In the genomic region with DNA sequence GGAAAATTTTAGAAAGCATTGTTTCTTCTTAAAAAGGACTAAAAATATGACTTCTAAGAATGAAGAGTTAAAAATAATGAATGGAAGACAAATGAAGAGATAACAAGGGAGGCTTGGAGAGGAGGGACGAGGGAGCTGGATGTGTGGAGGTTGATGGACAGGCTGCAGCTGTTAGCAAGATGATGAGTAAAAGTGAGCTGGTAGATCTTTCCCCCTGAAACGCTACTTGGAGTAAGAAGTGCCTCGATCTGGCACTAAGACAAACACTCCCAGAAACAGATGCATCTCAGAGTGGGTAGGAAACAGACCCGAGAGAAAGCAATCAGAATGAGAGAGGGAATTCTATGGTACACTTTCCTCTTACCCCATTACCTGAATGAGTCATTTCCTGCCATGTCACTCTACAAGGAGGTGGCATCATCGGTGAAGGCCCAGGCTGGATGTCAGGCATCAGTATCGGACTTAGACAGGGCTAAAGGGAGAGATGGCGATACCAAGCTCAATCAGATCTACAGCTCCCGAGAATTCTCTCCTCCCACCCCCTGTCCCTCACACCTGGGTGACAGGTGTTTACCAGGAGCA, we compare ENCODE assay signal across 13 cellular contexts.
DNase-seq lines count a peak whose midpoint lies in the region; ATAC-seq lines count a peak whose summit lies in the region.
"Had no signal": no experiment of that assay in that cellular context is flagged by ENCODE, and none has a peak within 500 bp of the region (broad histone marks: within the 10 kb centered on the region; RNA-seq: fewer than 3 reads in every experiment).

No MANE protein-coding gene starts in this region.

- H2AK5ac ChIP-seq in mesendoderm (ENCODE audit: low read length), result no peak overlapping the region

- no peak overlapping the region for H3K4me2 ChIP-seq in mesendoderm (ENCODE audit: low read length)

- H4K8ac ChIP-seq in mesendoderm (ENCODE audit: low read depth, low read length), result no peak overlapping the region

- H3K79me1 ChIP-seq in mesendoderm (ENCODE audit: low read length), result no peaks in the 10 kb centered on the region

- no peak overlapping the region for H2BK15ac ChIP-seq in mesendoderm (replicated peaks; ENCODE audit: low read depth)

- H3K4ac ChIP-seq in mesendoderm (ENCODE audit: low read depth, low read length), result no peak overlapping the region

- no peak overlapping the region for H3K18ac ChIP-seq in mesendoderm (ENCODE audit: low read length)

- no CpG with 5 or more reads among the region's 8 CpGs for WGBS in mesendoderm (ENCODE audit: extremely low coverage, insufficient coverage, low lambda C conversion rate)

- H3K4me1 ChIP-seq in mesendoderm (ENCODE audit: control insufficient read depth, low read depth, low read length), result no peaks in the 10 kb centered on the region

- no peak overlapping the region for H3K56ac ChIP-seq in mesendoderm (ENCODE audit: low read length)

- H3K27me3 ChIP-seq in mesendoderm (ENCODE audit: insufficient read depth, low read length, poor library complexity), result no peaks in the 10 kb centered on the region

- no peak overlapping the region for H3K9ac ChIP-seq in mesendoderm (ENCODE audit: low read length)

- no peak overlapping the region for H3K23ac ChIP-seq in mesendoderm (ENCODE audit: low read length)

- peak; percentile 49 for ATAC-seq in GM18858 (IDR thresholded peaks at IDR 0.05; ENCODE audit: unreplicated experiment)
- ATAC-seq in HG02642 (IDR thresholded peaks at IDR 0.05; ENCODE audit: poor library complexity, unreplicated experiment), result peak; percentile 68

- H3K27ac ChIP-seq in mesendoderm (ENCODE audit: low read depth, low read length), result no peak overlapping the region
- H3K27ac ChIP-seq: WERI-Rb-1 had no signal

- no peak overlapping the region for H3K4me3 ChIP-seq in mesendoderm (ENCODE audit: low read length)

- no peaks in the 10 kb centered on the region for H3K79me2 ChIP-seq in mesendoderm (ENCODE audit: control insufficient read depth, insufficient read depth, low read length)

- no peak overlapping the region for H2BK120ac ChIP-seq in mesendoderm (ENCODE audit: low read depth, low read length)

- DNase-seq in NCI-H510A (lab: John Stamatoyannopoulos, UW) (peak; percentile 14), mesendoderm (peak; percentile 44), mesenteric fat pad (ENCODE audit: low spot score) (no peak), NCI-H187 treated with DMSO at 0.1 percent for 48 hours (lab: John Stamatoyannopoulos, UW) (no peak), NOMO-1 treated with dmso at 0.1 percent for 144 hours (lab: John Stamatoyannopoulos, UW; ENCODE audit: unreplicated experiment) (no peak), cerebellar cortex (ENCODE audit: low spot score) (no peak)
- DNase-seq: amniotic stem cell; GF-D8; NCI-H2081 treated with DMSO at 0.1 percent for 48 hours; stimulated activated CD4-positive, alpha-beta T cell treated with anti-CD3 and anti-CD28 coated beads, Interleukin-15, amount 100 ng/mL, for 24 hours; WERI-Rb-1 had no signal

- H3K36me3 ChIP-seq in mesendoderm (ENCODE audit: control insufficient read depth, insufficient read depth, low read length), result no peaks in the 10 kb centered on the region
- H3K36me3 ChIP-seq: WERI-Rb-1 had no signal

- no peak overlapping the region for H2BK5ac ChIP-seq in mesendoderm (ENCODE audit: low read length)

- no peak overlapping the region for H4K5ac ChIP-seq in mesendoderm (ENCODE audit: low read length)

Comparison
In these comparisons a context has a peak if more than half of its experiments do, and no peak if none do; other contexts are left out.
1. DNase-seq: peak in NCI-H510A (single experiment) and mesendoderm (single experiment); none in mesenteric fat pad (single experiment), NCI-H187 treated with DMSO at 0.1 percent for 48 hours (single experiment), NOMO-1 treated with dmso at 0.1 percent for 144 hours (single experiment) and cerebellar cortex (single experiment).